In the genomic region with DNA sequence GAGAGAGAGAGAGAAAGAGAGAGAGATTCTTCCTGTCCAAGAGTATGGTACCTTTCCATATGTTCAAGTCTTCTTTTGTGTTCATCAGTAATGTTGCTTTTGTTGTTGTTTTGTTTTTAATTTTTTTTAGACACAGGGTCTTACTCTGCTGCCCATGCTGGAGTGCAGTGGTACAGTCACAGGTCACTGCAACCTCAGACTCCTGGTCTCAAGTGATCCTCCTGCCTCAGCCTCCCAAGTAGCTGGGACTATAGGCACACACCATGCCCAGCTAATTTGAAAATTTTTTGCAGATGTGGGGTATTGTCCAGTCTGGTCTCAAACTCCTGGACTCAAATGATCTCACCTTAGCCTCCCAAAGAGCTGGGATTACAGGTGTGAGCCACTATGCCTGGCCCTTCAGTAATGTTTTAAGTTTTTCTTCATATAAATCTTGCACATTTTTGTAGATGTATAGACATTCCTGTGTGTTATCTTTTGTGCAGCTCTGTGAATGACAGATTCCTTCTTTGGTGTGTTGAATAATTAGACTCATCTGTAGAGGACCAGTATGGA, we compare ENCODE assay signal across 23 cellular contexts. TPM values are rescaled to one million over a fixed set of nuclear protein-coding genes. Genes with fewer than 3 reads are reported as not detected.
"Had no signal": no experiment of that assay in that cellular context is flagged by ENCODE, and none has a peak within 500 bp of the region (broad histone marks: within the 10 kb centered on the region; RNA-seq: fewer than 3 reads in every experiment).

No MANE protein-coding gene starts in this region.

- ATAC-seq: Panc1 had no signal

- H3K4me1 ChIP-seq: SJSA1 had no signal

- DNase-seq: IMR-90, Karpas-422, KG1, MM.1S, NCI-H1092 treated with DMSO at 0.1 percent for 48 hours, NCI-H1436, NCI-H187, NCI-H2029, NCI-H2081 treated with DMSO at 0.1 percent for 48 hours, NCI-H2171, NCI-H226, NCI-H446, NCI-H510A, NCI-H524 treated with DMSO at 0.1 percent for 48 hours, NCI-H69, NCI-H774, Right ventricle myocardium superior, RPMI8226, SIG-M5 had no signal

- H3K4me3 ChIP-seq: SJSA1, SK-N-MC had no signal

- H3K27ac ChIP-seq: SJSA1, SK-N-MC had no signal

- H3K27me3 ChIP-seq: SJSA1 had no signal

RNA-seq across cellular contexts. Expression of gene ZNF483, which starts 36.3 kb away (rescaled TPM):
- total RNA-seq: HT-29 had no signal
